8 cellular contexts compared by ENCODE assay signal in genomic region chr16:53090271-53090590, GRCh38. TPM values are rescaled to one million over a fixed set of nuclear protein-coding genes. Genes with fewer than 3 reads are reported as not detected.
A peak's percentile ranks its signal among the peaks of the same experiment; 100 is the strongest.
DNase-seq lines count a peak whose midpoint lies in the region; ATAC-seq and TF ChIP-seq lines count a peak whose summit lies in the region.
"Had no signal": no experiment of that assay in that cellular context is flagged by ENCODE, and none has a peak within 500 bp of the region (broad histone marks: within the 10 kb centered on the region; RNA-seq: fewer than 3 reads in every experiment).

No MANE protein-coding gene starts in this region.

- intact Hi-C loops in breast epithelium (cut with DNase I; ENCODE audit: low total_unique reads), result no loop called here

- ATAC-seq in lung (ENCODE audit: insufficient read depth, low FRiP score), result no peak
- no peak for ATAC-seq in GM21723 (IDR thresholded peaks at IDR 0.05; ENCODE audit: unreplicated experiment)
- no peak for ATAC-seq in HG03432 (IDR thresholded peaks at IDR 0.05; ENCODE audit: unreplicated experiment)

- no peaks in the 10 kb centered on the region for H3K27me3 ChIP-seq in HUES64 (ENCODE audit: insufficient read depth, low read length)
- no peaks in the 10 kb centered on the region for H3K27me3 ChIP-seq in breast epithelium
- H3K27me3 ChIP-seq in lung (ENCODE audit: control insufficient read depth, insufficient read depth), result no peaks in the 10 kb centered on the region

- H3K9me3 ChIP-seq in HUES64 (ENCODE audit: insufficient read depth, low read depth, low read length) (no peaks in the 10 kb centered on the region), breast epithelium (no peaks in the 10 kb centered on the region), lung (ENCODE audit: control insufficient read depth in 2 of 2, insufficient read depth in 1 of 2, low read length in 1 of 2) (no peaks in the 10 kb centered on the region)

- H3K27ac ChIP-seq in HUES64 (ENCODE audit: low read depth, low read length) (peak overlapping the region; percentile 84), breast epithelium (peak overlapping the region; percentile 81 to 96), lung (ENCODE audit: low read depth in 1 of 2, low read length in 1 of 2) (peak overlapping the region; percentile 73 to 84), temporal lobe (ENCODE audit: low read depth, low read length) (peak overlapping the region; percentile 68)

- H3K4me1 ChIP-seq in HUES64 (ENCODE audit: insufficient read depth, low read length) (peaks cover 62% of the 10 kb centered on the region), breast epithelium (peaks cover 27 to 36% of the 10 kb centered on the region in 2 donors), lung (ENCODE audit: control insufficient read depth in 2 of 2, insufficient read depth in 2 of 2, low read length in 2 of 2) (peaks cover 15 to 38% of the 10 kb centered on the region in 2 donors)

- DNase-seq in breast epithelium (ENCODE audit: low spot score in 2 of 2), result no peak
- DNase-seq in lung (ENCODE audit: low spot score), result no peak
- no peak for DNase-seq in NCI-H1436 (lab: John Stamatoyannopoulos, UW)
- DNase-seq: activated gamma-delta T cell had no signal

- H3K4me3 ChIP-seq in HUES64 (ENCODE audit: low read length) (no peak overlapping the region), breast epithelium (peak overlapping the region in 2 of 3 donors; percentile 1 to 52), lung (no peak overlapping the region)

- H3K9ac ChIP-seq in HUES64 (ENCODE audit: low read depth, low read length), result peak overlapping the region; percentile 6; the same call in 1 of the 2 replicates

- TF ChIP-seq POLR2A in breast epithelium (IDR thresholded peaks at IDR 0.05), result no peak

- TF ChIP-seq CTCF in breast epithelium (IDR thresholded peaks at IDR 0.05), result no peak
- no peak for TF ChIP-seq CTCF in lung (IDR thresholded peaks at IDR 0.05; ENCODE audit: control extremely low read depth, extremely low read depth)

- WGBS in HUES64, result 31% methylated on average over 5 of the region's 5 CpGs
- WGBS in lung, 2 donors, result 37 to 43% methylated on average over 5 of the region's 5 CpGs

- H3K36me3 ChIP-seq in HUES64 (ENCODE audit: insufficient read depth, low read length), result no peaks in the 10 kb centered on the region
- H3K36me3 ChIP-seq in breast epithelium, result no peaks in the 10 kb centered on the region
- no peaks in the 10 kb centered on the region for H3K36me3 ChIP-seq in lung (ENCODE audit: control insufficient read depth in 2 of 2, insufficient read depth in 2 of 2, low read length in 2 of 2)

RNA-seq across cellular contexts. Expression of gene CHD9, which starts 35.4 kb away (rescaled TPM):
- 24.1 TPM for polyA plus RNA-seq in HUES64 (2013, experiment 1 of 2)
- 24.9 TPM for polyA plus RNA-seq in HUES64 (2013, experiment 2 of 2)
- total RNA-seq in breast epithelium (100 to 1,000 TPM in 2 of 3 donors, 10 to 100 TPM in 1; 93.8 to 160 (median 158) TPM), lung (100 to 1,000 TPM in 1 of 2 donors, 10 to 100 TPM in 1; 57.7 to 138 TPM), temporal lobe (156 TPM)
- 10 to 100 TPM; 12.7 to 21.1 TPM for polyA plus RNA-seq in lung

RNA-seq across cellular contexts. Expression of gene CHD9NB, which starts 37.5 kb away (rescaled TPM):
- polyA plus RNA-seq in HUES64 (2013, experiment 1 of 2), result 6.0 TPM
- polyA plus RNA-seq in HUES64 (2013, experiment 2 of 2), result 4.3 TPM
- 10 to 100 TPM in 1 of 3 donors, 1 to 10 TPM in 2; 1.3 to 16.4 (median 3.3) TPM for total RNA-seq in breast epithelium
- total RNA-seq in lung, result 10 to 100 TPM; 33.0 to 34.8 TPM
- 10 to 100 TPM; 19.8 to 26.8 TPM for polyA plus RNA-seq in lung
- total RNA-seq in temporal lobe, result 0.25 TPM

Comparison
In these comparisons a context has a peak if more than half of its experiments do, and no peak if none do; other contexts are left out.
1. H3K4me3 ChIP-seq: peak in breast epithelium (2 of 3); none in HUES64 (single experiment) and lung (single experiment).
2. Peak in every context shown above with its lines, with median percentiles within 50 percentile points of each other: H3K27ac ChIP-seq.